ENCODE assay signal across 8 cellular contexts in genomic region chr1:228842094-228842775, GRCh38.
DNase-seq lines count a peak whose midpoint lies in the region; ATAC-seq and TF ChIP-seq lines count a peak whose summit lies in the region.

No MANE protein-coding gene starts in this region.

- H3K36me3 Mint-ChIP-seq in neural crest cell (ENCODE audit: low read depth) = peaks cover 8% of the 10 kb centered on the region

- in situ Hi-C loops in IMR-90 (cut with MboI; ENCODE audit: low sequenced_read_pairs) = no loop called here

- H3K9ac ChIP-seq in IMR-90 (ENCODE audit: low read depth, low read length) = no peak overlapping the region

- dilution Hi-C loops in IMR-90 (cut with HindIII; ENCODE audit: low sequenced_read_pairs, unreplicated experiment) = no loop called here

- H3K9me3 ChIP-seq in IMR-90 (ENCODE audit: control insufficient read depth, insufficient read depth, low read length) (0 out of 2 replicates have a peak, but pooled peaks cover 3% of the 10 kb centered on the region), esophagus squamous epithelium (no peaks in the 10 kb centered on the region)

- peak overlapping the region in 1 of 2 experiments; percentile 6; a peak in 1 of 4 replicates for H4K8ac ChIP-seq in IMR-90 (ENCODE audit: low read depth in 2 of 2, low read length in 2 of 2)

- H2BK15ac ChIP-seq in IMR-90 (ENCODE audit: low read depth, low read length) = no peak overlapping the region

- intact Hi-C loops in IMR-90 (cut with micrococcal nuclease) = no loop called here
- intact Hi-C loops in esophagus squamous epithelium (cut with DNase I) = no loop called here

- no peak overlapping the region for H4K5ac ChIP-seq in IMR-90 (ENCODE audit: low read depth, low read length)

- no peaks in the 10 kb centered on the region for H4K20me1 ChIP-seq in IMR-90 (ENCODE audit: insufficient read depth, low read length)

- peak; percentile 86 for ATAC-seq in IMR-90 (ENCODE audit: low read depth)

- H3K18ac ChIP-seq in IMR-90 (ENCODE audit: low read depth, low read length) = no peak overlapping the region

- peak overlapping the region; percentile 4 for H2AFZ ChIP-seq in IMR-90 (replicated peaks; ENCODE audit: low read length, poor library complexity)

- H3K9me1 ChIP-seq in IMR-90 (ENCODE audit: insufficient read depth, low read length) = peaks cover 4% of the 10 kb centered on the region; the same call in 1 of the 2 replicates

- peaks cover 8% of the 10 kb centered on the region for H3K9me3 Mint-ChIP-seq in neural crest cell

- H2BK5ac ChIP-seq in IMR-90 (ENCODE audit: low read depth, low read length, poor library complexity, severe bottlenecking) = no peak overlapping the region

- H3K36me3 ChIP-seq in IMR-90 (ENCODE audit: control insufficient read depth, insufficient read depth, low read length) (no peaks in the 10 kb centered on the region), esophagus squamous epithelium (no peaks in the 10 kb centered on the region)

- TF ChIP-seq CTCF in IMR-90 (conservative IDR thresholded peaks at IDR 0.05; ENCODE audit: low read depth, low read length) (no peak), choroid plexus epithelial cell (conservative IDR thresholded peaks at IDR 0.05; ENCODE audit: low read depth, low read length) (no peak), neural crest cell (conservative IDR thresholded peaks at IDR 0.05) (no peak), esophagus squamous epithelium (IDR thresholded peaks at IDR 0.05) (no peak)

- H3K14ac ChIP-seq in IMR-90 (replicated peaks; ENCODE audit: low read depth, low read length) = no peak overlapping the region

- H3K4me1 Mint-ChIP-seq in neural crest cell = peaks cover 46% of the 10 kb centered on the region

- peak overlapping the region; percentile 90 for H3K27ac Mint-ChIP-seq in neural crest cell (ENCODE audit: unreplicated experiment)

- peak overlapping the region; percentile 16; the same call in 1 of the 2 replicates for H3K4ac ChIP-seq in IMR-90 (ENCODE audit: low read depth, low read length)

- no peak overlapping the region for H3K56ac ChIP-seq in IMR-90 (ENCODE audit: extremely low read depth, insufficient read depth, low read length)

- 0 out of 2 replicates have a peak overlapping the region, but pooled peaks have one; percentile 5 for H4K91ac ChIP-seq in IMR-90 (ENCODE audit: insufficient read depth, low read depth, low read length)

- H2BK20ac ChIP-seq in IMR-90 (ENCODE audit: low read depth, low read length) = no peak overlapping the region

- CTCF ChIA-PET in IMR-90 (lab: Yijun Ruan, JAX) = interaction anchor here (0.5 kb wide), 1 partner anchor 1367 kb away, joined by 3 read pairs; no protein-coding TSS in a partner anchor

- H3K4me2 ChIP-seq in IMR-90 (ENCODE audit: low read depth, low read length) = no peak overlapping the region

- H3K4me1 ChIP-seq in IMR-90 (ENCODE audit: control insufficient read depth, insufficient read depth, low read length) (peaks cover 18% of the 10 kb centered on the region), esophagus squamous epithelium (peaks cover 8 to 19% (median 16%) of the 10 kb centered on the region in 3 donors)

- H3K27me3 ChIP-seq in IMR-90 (ENCODE audit: control insufficient read depth, insufficient read depth, low read length) (no peaks in the 10 kb centered on the region), esophagus squamous epithelium (no peaks in the 10 kb centered on the region)

- 3% methylated on average over 3 of the region's 6 CpGs; no CpG with 5 or more reads in 1 of the 2 experiments for WGBS in IMR-90 (ENCODE audit: extremely low coverage in 2 of 2, insufficient read length in 1 of 2), 2 experiments
- 46 to 57% methylated on average over 4 to 5 of the region's 6 CpGs for WGBS in esophagus squamous epithelium, 2 donors

- no peak overlapping the region for H3K4me3 ChIP-seq in IMR-90 (ENCODE audit: insufficient read depth, low read depth, low read length)
- H3K4me3 ChIP-seq in choroid plexus epithelial cell (ENCODE audit: low read depth, low read length) = no peak overlapping the region
- H3K4me3 ChIP-seq in esophagus squamous epithelium = no peak overlapping the region

- POLR2A ChIA-PET in IMR-90 (lab: Charles Lee; ENCODE audit: unreplicated experiment) = interaction anchor here (0.6 kb wide), 1 partner anchor 143 kb away, joined by 10 read pairs; no protein-coding TSS in a partner anchor

- no peaks in the 10 kb centered on the region for H3K27me3 Mint-ChIP-seq in neural crest cell (ENCODE audit: low read depth)

- H3K27ac ChIP-seq in IMR-90 (ENCODE audit: insufficient read depth, low read length) = peak overlapping the region; percentile 5; the same call in 1 of the 2 replicates
- no peak overlapping the region for H3K27ac ChIP-seq in esophagus squamous epithelium

- H2BK120ac ChIP-seq in IMR-90 (ENCODE audit: low read depth, low read length) = peak overlapping the region; percentile 40; the same call in 1 of the 2 replicates

- no peak overlapping the region for H2AK5ac ChIP-seq in IMR-90 (ENCODE audit: low read depth, low read length)

- no peak for TF ChIP-seq POLR2A in IMR-90 (IDR thresholded peaks at IDR 0.05; ENCODE audit: low read depth, low read length)
- no peak for TF ChIP-seq POLR2A in esophagus squamous epithelium (IDR thresholded peaks at IDR 0.05)

- no peak overlapping the region for H3K23ac ChIP-seq in IMR-90 (ENCODE audit: low read depth, low read length)

- DNase-seq in EH (ENCODE audit: low read depth) = peak; percentile 78
- DNase-seq in IMR-90 = peak; percentile 90
- peak; percentile 88 for DNase-seq in choroid plexus epithelial cell (ENCODE audit: low read depth)
- DNase-seq in neural crest cell (ENCODE audit: low read depth, low spot score) = no peak
- no peak for DNase-seq in esophagus squamous epithelium (lab: John Stamatoyannopoulos, UW)
- DNase-seq in retina = no peak
- DNase-seq in activated T-cell treated with anti-CD3 and anti-CD28 coated beads for 4 hours = no peak
- DNase-seq in stimulated activated CD8-positive, alpha-beta memory T cell treated with anti-CD3 and anti-CD28 coated beads, Interleukin-4, amount 100 ng/mL, for 48 hours = no peak

- TF ChIP-seq RAD21 in IMR-90 (IDR thresholded peaks at IDR 0.05; ENCODE audit: low read length) = no peak

- H2AK9ac ChIP-seq in IMR-90 (replicated peaks; ENCODE audit: low read depth, low read length, poor library complexity) = no peak overlapping the region

- H3K79me1 ChIP-seq in IMR-90 (ENCODE audit: low read depth in 1 of 2, low read length in 2 of 2) = no peaks in the 10 kb centered on the region

- H3K4me3 Mint-ChIP-seq in neural crest cell = no peak overlapping the region

- no TSS peak for BruUV-seq in IMR-90 (replicated peaks; lab: Mats Ljungman, UMichigan)

TF ChIP-seq in IMR-90, 13 proteins besides CTCF, POLR2A, EP300 and RAD21:
- TF ChIP-seq USF2 (IDR thresholded peaks at IDR 0.05; ENCODE audit: low read depth, low read length) (no peak), CEBPB (IDR thresholded peaks at IDR 0.05; ENCODE audit: low read depth, low read length) (peak; percentile 53), SMC3 (IDR thresholded peaks at IDR 0.05; ENCODE audit: low read depth, low read length) (no peak), RCOR1 (IDR thresholded peaks at IDR 0.05; ENCODE audit: insufficient replicate concordance, low read length) (no peak), BHLHE40 (IDR thresholded peaks at IDR 0.05; ENCODE audit: low read depth, low read length) (peak; percentile 28; the same call in 1 of the 2 replicates), FOS (IDR thresholded peaks at IDR 0.05; ENCODE audit: low read depth, low read length) (peak; percentile 97), MAZ (IDR thresholded peaks at IDR 0.05; ENCODE audit: borderline replicate concordance, low read depth, low read length) (0 out of 2 replicates have a peak, but pooled peaks have one; percentile 21)

Comparison
In these comparisons a context has a peak if more than half of its experiments do, and no peak if none do; other contexts are left out.
1. DNase-seq: peak in EH (single experiment), IMR-90 (single experiment) and choroid plexus epithelial cell (single experiment); none in neural crest cell (single experiment), esophagus squamous epithelium (single experiment), retina (single experiment), activated T-cell treated with anti-CD3 and anti-CD28 coated beads for 4 hours (single experiment) and stimulated activated CD8-positive, alpha-beta memory T cell treated with anti-CD3 and anti-CD28 coated beads, Interleukin-4, amount 100 ng/mL, for 48 hours (single experiment).